In the genomic region with DNA sequence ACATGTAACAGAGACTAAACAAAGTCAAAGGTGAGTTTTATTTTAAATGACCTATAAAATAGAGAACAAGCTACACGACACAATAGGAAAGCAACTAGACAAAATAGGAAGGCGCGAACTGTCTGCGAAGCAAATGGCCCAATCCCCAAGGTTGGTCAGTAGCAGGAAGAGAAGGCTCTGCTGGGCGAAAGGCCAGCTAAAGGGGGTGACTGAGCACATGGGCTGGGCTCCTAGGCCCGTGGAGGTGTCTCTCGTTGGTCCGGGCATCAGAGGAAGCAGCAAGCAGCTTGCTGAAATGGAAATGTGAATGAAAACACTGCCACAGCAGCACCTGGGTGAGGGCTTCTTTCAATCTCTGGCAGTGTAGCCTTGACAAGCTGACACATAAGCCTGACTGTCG, we compare ENCODE assay signal across 1 cellular context.
TF ChIP-seq lines count a peak whose summit lies in the region.

No MANE protein-coding gene starts in this region.

TF ChIP-seq in WTC11, 78 proteins besides CTCF, POLR2A, EP300 and RAD21 (continued from another document):
- TF ChIP-seq, protein P1, sequence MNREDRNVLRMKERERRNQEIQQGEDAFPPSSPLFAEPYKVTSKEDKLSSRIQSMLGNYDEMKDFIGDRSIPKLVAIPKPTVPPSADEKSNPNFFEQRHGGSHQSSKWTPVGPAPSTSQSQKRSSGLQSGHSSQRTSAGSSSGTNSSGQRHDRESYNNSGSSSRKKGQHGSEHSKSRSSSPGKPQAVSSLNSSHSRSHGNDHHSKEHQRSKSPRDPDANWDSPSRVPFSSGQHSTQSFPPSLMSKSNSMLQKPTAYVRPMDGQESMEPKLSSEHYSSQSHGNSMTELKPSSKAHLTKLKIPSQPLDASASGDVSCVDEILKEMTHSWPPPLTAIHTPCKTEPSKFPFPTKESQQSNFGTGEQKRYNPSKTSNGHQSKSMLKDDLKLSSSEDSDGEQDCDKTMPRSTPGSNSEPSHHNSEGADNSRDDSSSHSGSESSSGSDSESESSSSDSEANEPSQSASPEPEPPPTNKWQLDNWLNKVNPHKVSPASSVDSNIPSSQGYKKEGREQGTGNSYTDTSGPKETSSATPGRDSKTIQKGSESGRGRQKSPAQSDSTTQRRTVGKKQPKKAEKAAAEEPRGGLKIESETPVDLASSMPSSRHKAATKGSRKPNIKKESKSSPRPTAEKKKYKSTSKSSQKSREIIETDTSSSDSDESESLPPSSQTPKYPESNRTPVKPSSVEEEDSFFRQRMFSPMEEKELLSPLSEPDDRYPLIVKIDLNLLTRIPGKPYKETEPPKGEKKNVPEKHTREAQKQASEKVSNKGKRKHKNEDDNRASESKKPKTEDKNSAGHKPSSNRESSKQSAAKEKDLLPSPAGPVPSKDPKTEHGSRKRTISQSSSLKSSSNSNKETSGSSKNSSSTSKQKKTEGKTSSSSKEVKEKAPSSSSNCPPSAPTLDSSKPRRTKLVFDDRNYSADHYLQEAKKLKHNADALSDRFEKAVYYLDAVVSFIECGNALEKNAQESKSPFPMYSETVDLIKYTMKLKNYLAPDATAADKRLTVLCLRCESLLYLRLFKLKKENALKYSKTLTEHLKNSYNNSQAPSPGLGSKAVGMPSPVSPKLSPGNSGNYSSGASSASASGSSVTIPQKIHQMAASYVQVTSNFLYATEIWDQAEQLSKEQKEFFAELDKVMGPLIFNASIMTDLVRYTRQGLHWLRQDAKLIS (CRISPR knock-in tag; IDR thresholded peaks at IDR 0.05; ENCODE audit: borderline replicate concordance) = no peak
- TF ChIP-seq MXD4 (CRISPR knock-in tag; IDR thresholded peaks at IDR 0.05; ENCODE audit: borderline replicate concordance) (no peak), ZNF416 (CRISPR knock-in tag; IDR thresholded peaks at IDR 0.05) (no peak), E2F1 (CRISPR knock-in tag; IDR thresholded peaks at IDR 0.05) (no peak), CREM (CRISPR knock-in tag; IDR thresholded peaks at IDR 0.05) (no peak), TP53 (CRISPR knock-in tag; IDR thresholded peaks at IDR 0.05) (no peak), ZBTB43 (CRISPR knock-in tag; IDR thresholded peaks at IDR 0.05) (no peak), HMGA2 (CRISPR knock-in tag; IDR thresholded peaks at IDR 0.05) (no peak), HMGXB4 (CRISPR knock-in tag; IDR thresholded peaks at IDR 0.05) (no peak), ZNF121 (CRISPR knock-in tag; IDR thresholded peaks at IDR 0.05) (no peak), SOX15 (CRISPR knock-in tag; IDR thresholded peaks at IDR 0.05) (no peak), PRDM15 (CRISPR knock-in tag; IDR thresholded peaks at IDR 0.05) (no peak)
- TF ChIP-seq, protein P2, sequence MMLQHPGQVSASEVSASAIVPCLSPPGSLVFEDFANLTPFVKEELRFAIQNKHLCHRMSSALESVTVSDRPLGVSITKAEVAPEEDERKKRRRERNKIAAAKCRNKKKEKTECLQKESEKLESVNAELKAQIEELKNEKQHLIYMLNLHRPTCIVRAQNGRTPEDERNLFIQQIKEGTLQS (CRISPR knock-in tag; conservative IDR thresholded peaks at IDR 0.05) = no peak
- TF ChIP-seq, protein P3, sequence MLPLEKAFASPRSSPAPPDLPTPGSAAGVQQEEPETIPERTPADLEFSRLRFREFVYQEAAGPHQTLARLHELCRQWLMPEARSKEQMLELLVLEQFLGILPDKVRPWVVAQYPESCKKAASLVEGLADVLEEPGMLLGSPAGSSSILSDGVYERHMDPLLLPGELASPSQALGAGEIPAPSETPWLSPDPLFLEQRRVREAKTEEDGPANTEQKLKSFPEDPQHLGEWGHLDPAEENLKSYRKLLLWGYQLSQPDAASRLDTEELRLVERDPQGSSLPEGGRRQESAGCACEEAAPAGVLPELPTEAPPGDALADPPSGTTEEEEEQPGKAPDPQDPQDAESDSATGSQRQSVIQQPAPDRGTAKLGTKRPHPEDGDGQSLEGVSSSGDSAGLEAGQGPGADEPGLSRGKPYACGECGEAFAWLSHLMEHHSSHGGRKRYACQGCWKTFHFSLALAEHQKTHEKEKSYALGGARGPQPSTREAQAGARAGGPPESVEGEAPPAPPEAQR (CRISPR knock-in tag; IDR thresholded peaks at IDR 0.05) = no peak
- TF ChIP-seq, protein P4, sequence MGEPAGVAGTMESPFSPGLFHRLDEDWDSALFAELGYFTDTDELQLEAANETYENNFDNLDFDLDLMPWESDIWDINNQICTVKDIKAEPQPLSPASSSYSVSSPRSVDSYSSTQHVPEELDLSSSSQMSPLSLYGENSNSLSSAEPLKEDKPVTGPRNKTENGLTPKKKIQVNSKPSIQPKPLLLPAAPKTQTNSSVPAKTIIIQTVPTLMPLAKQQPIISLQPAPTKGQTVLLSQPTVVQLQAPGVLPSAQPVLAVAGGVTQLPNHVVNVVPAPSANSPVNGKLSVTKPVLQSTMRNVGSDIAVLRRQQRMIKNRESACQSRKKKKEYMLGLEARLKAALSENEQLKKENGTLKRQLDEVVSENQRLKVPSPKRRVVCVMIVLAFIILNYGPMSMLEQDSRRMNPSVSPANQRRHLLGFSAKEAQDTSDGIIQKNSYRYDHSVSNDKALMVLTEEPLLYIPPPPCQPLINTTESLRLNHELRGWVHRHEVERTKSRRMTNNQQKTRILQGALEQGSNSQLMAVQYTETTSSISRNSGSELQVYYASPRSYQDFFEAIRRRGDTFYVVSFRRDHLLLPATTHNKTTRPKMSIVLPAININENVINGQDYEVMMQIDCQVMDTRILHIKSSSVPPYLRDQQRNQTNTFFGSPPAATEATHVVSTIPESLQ (CRISPR knock-in tag; IDR thresholded peaks at IDR 0.05) = no peak
- TF ChIP-seq, protein P5, sequence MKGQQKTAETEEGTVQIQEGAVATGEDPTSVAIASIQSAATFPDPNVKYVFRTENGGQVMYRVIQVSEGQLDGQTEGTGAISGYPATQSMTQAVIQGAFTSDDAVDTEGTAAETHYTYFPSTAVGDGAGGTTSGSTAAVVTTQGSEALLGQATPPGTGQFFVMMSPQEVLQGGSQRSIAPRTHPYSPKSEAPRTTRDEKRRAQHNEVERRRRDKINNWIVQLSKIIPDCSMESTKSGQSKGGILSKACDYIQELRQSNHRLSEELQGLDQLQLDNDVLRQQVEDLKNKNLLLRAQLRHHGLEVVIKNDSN (CRISPR knock-in tag; IDR thresholded peaks at IDR 0.05) = no peak
- TF ChIP-seq, protein P6, sequence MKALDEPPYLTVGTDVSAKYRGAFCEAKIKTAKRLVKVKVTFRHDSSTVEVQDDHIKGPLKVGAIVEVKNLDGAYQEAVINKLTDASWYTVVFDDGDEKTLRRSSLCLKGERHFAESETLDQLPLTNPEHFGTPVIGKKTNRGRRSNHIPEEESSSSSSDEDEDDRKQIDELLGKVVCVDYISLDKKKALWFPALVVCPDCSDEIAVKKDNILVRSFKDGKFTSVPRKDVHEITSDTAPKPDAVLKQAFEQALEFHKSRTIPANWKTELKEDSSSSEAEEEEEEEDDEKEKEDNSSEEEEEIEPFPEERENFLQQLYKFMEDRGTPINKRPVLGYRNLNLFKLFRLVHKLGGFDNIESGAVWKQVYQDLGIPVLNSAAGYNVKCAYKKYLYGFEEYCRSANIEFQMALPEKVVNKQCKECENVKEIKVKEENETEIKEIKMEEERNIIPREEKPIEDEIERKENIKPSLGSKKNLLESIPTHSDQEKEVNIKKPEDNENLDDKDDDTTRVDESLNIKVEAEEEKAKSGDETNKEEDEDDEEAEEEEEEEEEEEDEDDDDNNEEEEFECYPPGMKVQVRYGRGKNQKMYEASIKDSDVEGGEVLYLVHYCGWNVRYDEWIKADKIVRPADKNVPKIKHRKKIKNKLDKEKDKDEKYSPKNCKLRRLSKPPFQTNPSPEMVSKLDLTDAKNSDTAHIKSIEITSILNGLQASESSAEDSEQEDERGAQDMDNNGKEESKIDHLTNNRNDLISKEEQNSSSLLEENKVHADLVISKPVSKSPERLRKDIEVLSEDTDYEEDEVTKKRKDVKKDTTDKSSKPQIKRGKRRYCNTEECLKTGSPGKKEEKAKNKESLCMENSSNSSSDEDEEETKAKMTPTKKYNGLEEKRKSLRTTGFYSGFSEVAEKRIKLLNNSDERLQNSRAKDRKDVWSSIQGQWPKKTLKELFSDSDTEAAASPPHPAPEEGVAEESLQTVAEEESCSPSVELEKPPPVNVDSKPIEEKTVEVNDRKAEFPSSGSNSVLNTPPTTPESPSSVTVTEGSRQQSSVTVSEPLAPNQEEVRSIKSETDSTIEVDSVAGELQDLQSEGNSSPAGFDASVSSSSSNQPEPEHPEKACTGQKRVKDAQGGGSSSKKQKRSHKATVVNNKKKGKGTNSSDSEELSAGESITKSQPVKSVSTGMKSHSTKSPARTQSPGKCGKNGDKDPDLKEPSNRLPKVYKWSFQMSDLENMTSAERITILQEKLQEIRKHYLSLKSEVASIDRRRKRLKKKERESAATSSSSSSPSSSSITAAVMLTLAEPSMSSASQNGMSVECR (CRISPR knock-in tag; IDR thresholded peaks at IDR 0.05; ENCODE audit: borderline replicate concordance) = no peak
- TF ChIP-seq, protein P7, sequence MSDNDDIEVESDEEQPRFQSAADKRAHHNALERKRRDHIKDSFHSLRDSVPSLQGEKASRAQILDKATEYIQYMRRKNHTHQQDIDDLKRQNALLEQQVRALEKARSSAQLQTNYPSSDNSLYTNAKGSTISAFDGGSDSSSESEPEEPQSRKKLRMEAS (CRISPR knock-in tag; IDR thresholded peaks at IDR 0.05) = no peak
